ENCODE assay signal across 8 cellular contexts in the genomic region with DNA sequence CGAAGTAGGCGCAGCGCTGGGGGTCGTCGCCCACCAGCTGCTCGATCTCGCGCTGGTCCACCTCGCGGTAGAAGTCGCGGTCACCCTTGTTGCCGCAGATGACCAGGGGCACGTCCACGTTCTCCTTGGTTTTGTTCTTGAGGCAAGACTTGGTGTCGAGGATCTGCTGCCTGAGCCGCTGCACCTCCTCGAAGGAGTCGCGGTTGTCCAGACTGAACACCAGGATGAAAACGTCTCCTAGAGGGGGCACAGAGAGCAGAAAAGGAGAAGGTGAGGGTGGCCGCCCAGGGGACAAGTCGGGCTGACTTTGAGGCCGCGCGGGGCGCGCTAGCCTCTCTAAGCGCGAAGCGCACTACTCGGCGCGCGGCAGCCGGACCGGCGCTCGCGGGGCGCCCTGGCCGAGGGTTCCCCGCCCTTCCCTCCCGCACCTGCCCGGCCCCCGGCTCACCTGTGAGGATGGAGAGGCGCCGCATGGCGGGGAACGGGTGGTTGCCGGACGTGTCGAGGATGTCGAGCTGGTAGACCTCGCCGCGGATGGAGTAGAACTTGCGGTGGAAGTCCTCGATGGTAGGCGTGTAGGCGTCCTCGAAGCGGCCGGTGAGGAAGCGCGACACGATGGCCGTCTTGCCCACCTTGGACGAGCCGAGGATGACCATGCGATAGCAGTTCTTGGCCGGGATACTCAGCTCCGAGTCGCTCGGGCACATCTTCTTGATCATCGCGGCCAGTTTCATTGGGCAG.
DNase-seq lines count a peak whose midpoint lies in the region; ATAC-seq and TF ChIP-seq lines count a peak whose summit lies in the region.

No MANE protein-coding gene starts in this region.

- no peak for TF ChIP-seq CTCF in GM10266 (IDR thresholded peaks at IDR 0.05; ENCODE audit: control insufficient read depth, insufficient read depth, low read depth, missing control alignments)
- no peak for TF ChIP-seq CTCF in cardiac fibroblast (IDR thresholded peaks at IDR 0.05; ENCODE audit: low read depth, low read length)

- H3K4me3 ChIP-seq in cardiac fibroblast (replicated peaks in 1 of 2; ENCODE audit: low read depth in 2 of 2, low read length in 2 of 2): peak overlapping the region; percentile 60 to 72

- no peak for ATAC-seq in HG02763 (IDR thresholded peaks at IDR 0.05; ENCODE audit: unreplicated experiment)

- DNase-seq in GM10266 (ENCODE audit: extremely low spot score): peak; percentile 66
- DNase-seq in NCI-H748 (lab: John Stamatoyannopoulos, UW; ENCODE audit: unreplicated experiment): peak; percentile 81
- peak in 1 of 2 donors; percentile 39 for DNase-seq in cardiac fibroblast (ENCODE audit: low read depth in 2 of 2)
- peak; percentile 11 to 17 for DNase-seq in stimulated activated CD4-positive, alpha-beta T cell treated with anti-CD3 and anti-CD28 coated beads, Interleukin-4, amount 100 ng/mL, for 4 hours
- DNase-seq in NK-92 treated with Interleukin-12 subunit alpha and Interleukin-12 subunit beta, amount 100 ng/mL, for 24 hours (lab: John Stamatoyannopoulos, UW): no peak
- no peak for DNase-seq in cerebellar nuclear complex (lab: John Stamatoyannopoulos, UW)

- H3K27ac ChIP-seq in layer of hippocampus (ENCODE audit: low read depth, low read length): peak overlapping the region; percentile 75

- H3K27me3 ChIP-seq in layer of hippocampus (ENCODE audit: control insufficient read depth, insufficient read depth, low read length): no peaks in the 10 kb centered on the region

Comparison
In these comparisons a context has a peak if more than half of its experiments do, and no peak if none do; other contexts are left out.
1. DNase-seq: peak in GM10266 (single experiment), NCI-H748 (single experiment) and stimulated activated CD4-positive, alpha-beta T cell treated with anti-CD3 and anti-CD28 coated beads, Interleukin-4, amount 100 ng/mL, for 4 hours (2 of 2); none in NK-92 treated with Interleukin-12 subunit alpha and Interleukin-12 subunit beta, amount 100 ng/mL, for 24 hours (single experiment) and cerebellar nuclear complex (0 of 2).